ENCODE assay signal across 12 cellular contexts in the genomic region with DNA sequence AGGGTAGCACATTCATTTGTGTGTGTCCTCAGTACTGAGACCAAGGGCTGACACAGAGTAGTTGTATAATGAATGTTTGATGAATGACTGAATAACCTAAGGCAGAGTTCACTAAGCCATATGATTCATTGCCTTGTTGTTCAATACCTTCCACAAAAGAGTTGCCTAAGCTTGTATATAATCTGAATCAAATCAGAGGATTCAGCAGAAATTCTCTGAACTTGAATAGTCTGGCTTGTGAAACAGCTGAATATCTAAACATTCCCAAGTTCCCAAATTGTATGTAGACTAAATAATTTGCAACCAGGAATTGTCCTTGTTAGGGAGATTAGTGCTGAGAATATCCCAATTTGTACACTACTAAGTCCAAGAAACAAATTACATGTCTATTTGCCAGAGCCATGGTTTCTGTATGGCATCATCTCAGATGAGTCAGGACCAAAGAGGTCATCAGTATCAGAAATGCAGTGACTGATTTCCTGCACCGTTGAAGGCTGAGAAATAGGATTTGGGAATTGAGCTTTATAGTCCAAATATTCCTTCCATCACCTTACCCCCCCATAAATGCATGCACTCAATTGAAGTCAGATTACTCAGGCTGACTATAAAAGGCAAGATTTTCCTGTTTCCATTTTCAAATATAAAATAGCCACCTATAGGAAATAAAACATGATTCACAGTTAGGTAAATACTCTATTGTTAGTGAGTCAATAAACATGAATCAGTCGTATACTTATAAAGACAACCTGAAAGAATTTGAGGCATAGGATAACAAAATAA.
DNase-seq lines count a peak whose midpoint lies in the region; ATAC-seq and TF ChIP-seq lines count a peak whose summit lies in the region.
"Had no signal": no experiment of that assay in that cellular context is flagged by ENCODE, and none has a peak within 500 bp of the region (broad histone marks: within the 10 kb centered on the region; RNA-seq: fewer than 3 reads in every experiment).

No MANE protein-coding gene starts in this region.

- H4K20me1 ChIP-seq in PC-9 (ENCODE audit: insufficient read depth) (no peaks in the 10 kb centered on the region), fibroblast of lung (ENCODE audit: control insufficient read depth, extremely low read depth, insufficient read depth, low read length) (no peaks in the 10 kb centered on the region)

- H3F3A ChIP-seq in PC-9 (ENCODE audit: insufficient read depth, low read depth): peaks cover 45% of the 10 kb centered on the region

- H3K27ac ChIP-seq in PC-9 (peak overlapping the region; percentile 93), fibroblast of lung (ENCODE audit: insufficient read depth, low read length) (peak overlapping the region; percentile 62)
- H3K27ac ChIP-seq: upper lobe of right lung had no signal

- H3K9ac ChIP-seq in fibroblast of lung (ENCODE audit: insufficient read depth, low read length): no peak overlapping the region

- TF ChIP-seq CTCF in PC-9 (conservative IDR thresholded peaks at IDR 0.05) (no peak), fibroblast of lung (conservative IDR thresholded peaks at IDR 0.05 in 1 of 2, IDR thresholded peaks at IDR 0.05 in 1 of 2; ENCODE audit: low read depth in 1 of 2, low read length in 2 of 2) (no peak)

- peak; percentile 46 to 69 for ATAC-seq in activated T-cell treated with anti-CD3 and anti-CD28 coated beads, Interleukin-2, amount 50 U/mL, for 4 hours
- ATAC-seq in stimulated activated naive CD8-positive, alpha-beta T cell treated with anti-CD3 and anti-CD28 coated beads, Interleukin-15, amount 100 ng/mL, for 72 hours: peak; percentile 64
- ATAC-seq in GM18858 (IDR thresholded peaks at IDR 0.05; ENCODE audit: unreplicated experiment): no peak
- ATAC-seq: upper lobe of right lung had no signal

- POLR2A ChIA-PET in PC-9 (lab: Charles Lee; ENCODE audit: unreplicated experiment): interaction anchor here (0.7 kb wide), 1 partner anchor 11 kb away, joined by 4 read pairs; no protein-coding TSS in a partner anchor

- H3K79me2 ChIP-seq in PC-9 (ENCODE audit: low read depth) (no peaks in the 10 kb centered on the region), fibroblast of lung (ENCODE audit: control insufficient read depth, insufficient read depth, low read length) (no peaks in the 10 kb centered on the region)

- no TSS peak for BruUV-seq in PC-9 (replicated peaks; lab: Mats Ljungman, UMichigan)

- H3K4me1 Mint-ChIP-seq in activated T-cell treated with anti-CD3 and anti-CD28 coated beads, Interleukin-2, amount 50 U/mL, for 4 hours (ENCODE audit: low read depth): no peaks in the 10 kb centered on the region
- no peaks in the 10 kb centered on the region for H3K4me1 Mint-ChIP-seq in stimulated activated naive CD8-positive, alpha-beta T cell treated with anti-CD3 and anti-CD28 coated beads, Interleukin-15, amount 100 ng/mL, for 72 hours
- H3K4me1 Mint-ChIP-seq: neural crest cell had no signal

- no peaks in the 10 kb centered on the region for H3K27me3 ChIP-seq in PC-9 (ENCODE audit: insufficient read depth, low read depth)
- H3K27me3 ChIP-seq in fibroblast of lung (ENCODE audit: control insufficient read depth, insufficient read depth, low read length): no peaks in the 10 kb centered on the region
- H3K27me3 ChIP-seq: BE2C, upper lobe of right lung had no signal

- H2AFZ ChIP-seq in PC-9 (no peak overlapping the region), fibroblast of lung (ENCODE audit: low read length) (no peak overlapping the region)

- intact Hi-C loops in PC-9 (cut with micrococcal nuclease; ENCODE audit: unreplicated experiment): loop anchor here (5.0 to 10.0 kb wide), 2 partner anchors 36 to 172 kb away; partner anchors contain the start of gene PHLDA1

- H3K4me2 ChIP-seq in PC-9 (peak overlapping the region; percentile 47), fibroblast of lung (ENCODE audit: extremely low read depth, insufficient read depth, low read length) (peak overlapping the region; percentile 30)

- no peak for DNase-seq in activated T-cell treated with anti-CD3 and anti-CD28 coated beads, Interleukin-2, amount 50 U/mL, for 4 hours
- DNase-seq in activated T-cell treated with anti-CD3 and anti-CD28 coated beads, Interleukin-2, amount 50 U/mL, for 48 hours: no peak
- DNase-seq in PC-9 (peak; percentile 4 to 94), fibroblast of lung (ENCODE audit: low read depth in 2 of 2) (peak; percentile 70 to 80), GOT3 (lab: John Stamatoyannopoulos, UW) (no peak), DMS79 treated with DMSO at 0.1 percent for 48 hours (lab: John Stamatoyannopoulos, UW) (no peak)
- DNase-seq in stimulated activated naive CD8-positive, alpha-beta T cell treated with anti-CD3 and anti-CD28 coated beads, Interleukin-15, amount 100 ng/mL, for 72 hours: no peak
- DNase-seq: NCI-H2171, upper lobe of right lung had no signal

- CTCF ChIA-PET in PC-9 (lab: Charles Lee): no interaction called here

- H3K9me3 ChIP-seq in PC-9 (ENCODE audit: insufficient read depth, low read depth) (peaks cover 12% of the 10 kb centered on the region; the same call in 1 of the 2 replicates), fibroblast of lung (ENCODE audit: control insufficient read depth, insufficient read depth, low read depth, low read length) (no peaks in the 10 kb centered on the region)
- H3K9me3 ChIP-seq: BE2C, upper lobe of right lung had no signal

- H3K27ac Mint-ChIP-seq in stimulated activated naive CD8-positive, alpha-beta T cell treated with anti-CD3 and anti-CD28 coated beads, Interleukin-15, amount 100 ng/mL, for 72 hours: no peak overlapping the region

- no peaks in the 10 kb centered on the region for H3K9me2 ChIP-seq in PC-9 (ENCODE audit: insufficient read depth)

- H3K36me3 ChIP-seq in PC-9 (ENCODE audit: low read depth) (no peaks in the 10 kb centered on the region), fibroblast of lung (ENCODE audit: control insufficient read depth, insufficient read depth, low read length) (no peaks in the 10 kb centered on the region)
- H3K36me3 ChIP-seq: BE2C, upper lobe of right lung had no signal

- H3K27me3 Mint-ChIP-seq in activated T-cell treated with anti-CD3 and anti-CD28 coated beads, Interleukin-2, amount 50 U/mL, for 4 hours (ENCODE audit: low read depth): no peaks in the 10 kb centered on the region
- peaks cover 8% of the 10 kb centered on the region for H3K27me3 Mint-ChIP-seq in stimulated activated naive CD8-positive, alpha-beta T cell treated with anti-CD3 and anti-CD28 coated beads, Interleukin-15, amount 100 ng/mL, for 72 hours

- no peaks in the 10 kb centered on the region for H3K36me3 Mint-ChIP-seq in activated T-cell treated with anti-CD3 and anti-CD28 coated beads, Interleukin-2, amount 50 U/mL, for 4 hours (ENCODE audit: insufficient read depth)

- peaks cover 5% of the 10 kb centered on the region for H3K9me3 Mint-ChIP-seq in activated T-cell treated with anti-CD3 and anti-CD28 coated beads, Interleukin-2, amount 50 U/mL, for 4 hours
- peaks cover 9 to 17% of the 10 kb centered on the region in 2 donors for H3K9me3 Mint-ChIP-seq in stimulated activated naive CD8-positive, alpha-beta T cell treated with anti-CD3 and anti-CD28 coated beads, Interleukin-15, amount 100 ng/mL, for 72 hours

- H3K4me3 Mint-ChIP-seq in activated T-cell treated with anti-CD3 and anti-CD28 coated beads, Interleukin-2, amount 50 U/mL, for 4 hours: no peak overlapping the region
- no peak overlapping the region for H3K4me3 Mint-ChIP-seq in stimulated activated naive CD8-positive, alpha-beta T cell treated with anti-CD3 and anti-CD28 coated beads, Interleukin-15, amount 100 ng/mL, for 72 hours
- H3K4me3 Mint-ChIP-seq: neural crest cell had no signal

- H3K4me1 ChIP-seq in PC-9 (replicated peaks; ENCODE audit: insufficient read depth) (peaks cover 61% of the 10 kb centered on the region), fibroblast of lung (ENCODE audit: control insufficient read depth, extremely low read depth, insufficient read depth, low read length) (peaks cover 4% of the 10 kb centered on the region)
- H3K4me1 ChIP-seq: upper lobe of right lung had no signal

- H3K4me3 ChIP-seq in PC-9 (no peak overlapping the region), fibroblast of lung (replicated peaks in 1 of 4; ENCODE audit: control extremely low read depth in 1 of 4, insufficient read depth in 1 of 4, low read depth in 3 of 4, low read length in 4 of 4) (no peak overlapping the region)
- H3K4me3 ChIP-seq: upper lobe of right lung had no signal

Comparison
In these comparisons a context has a peak if more than half of its experiments do, and no peak if none do; other contexts are left out.
1. DNase-seq: peak in PC-9 (2 of 2) and fibroblast of lung (2 of 2); none in activated T-cell treated with anti-CD3 and anti-CD28 coated beads, Interleukin-2, amount 50 U/mL, for 4 hours (single experiment), activated T-cell treated with anti-CD3 and anti-CD28 coated beads, Interleukin-2, amount 50 U/mL, for 48 hours (0 of 2), stimulated activated naive CD8-positive, alpha-beta T cell treated with anti-CD3 and anti-CD28 coated beads, Interleukin-15, amount 100 ng/mL, for 72 hours (0 of 2), GOT3 (single experiment) and DMS79 treated with DMSO at 0.1 percent for 48 hours (single experiment).